24 cellular contexts compared by ENCODE assay signal in the genomic region with DNA sequence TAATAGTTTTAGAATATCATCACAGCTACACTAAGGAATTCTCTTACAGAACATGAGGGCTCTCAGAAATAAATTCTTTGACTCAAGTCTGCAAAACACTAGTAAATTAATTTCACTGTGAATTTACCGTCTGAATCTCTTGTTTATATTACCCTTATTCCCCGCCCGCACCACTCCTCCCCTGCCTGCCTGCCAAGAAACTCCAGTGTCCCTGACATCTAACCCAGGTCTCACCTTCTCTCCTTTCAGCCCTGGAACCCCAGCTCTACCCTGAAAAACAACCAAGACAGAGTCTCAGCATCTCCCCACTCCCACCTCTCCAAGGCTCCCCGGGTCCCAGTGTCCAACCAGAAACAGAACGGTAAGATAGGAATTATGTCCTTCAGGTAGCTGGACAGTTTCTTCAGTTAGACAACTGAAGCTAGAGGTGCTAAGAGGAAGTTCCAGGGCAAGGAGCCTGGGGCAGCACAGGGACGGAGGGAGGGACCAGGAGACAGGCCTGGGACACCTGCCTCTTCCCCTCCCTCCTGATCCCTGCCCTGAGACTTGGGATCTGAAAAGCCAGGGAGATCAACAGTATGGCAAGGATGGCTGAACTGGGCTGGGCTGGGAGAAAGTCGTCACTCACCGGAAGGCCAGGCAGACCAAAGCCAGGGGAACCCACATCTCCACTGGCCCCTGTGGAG. TPM values are rescaled to one million over a fixed set of nuclear protein-coding genes. Genes with fewer than 3 reads are reported as not detected.
DNase-seq lines count a peak whose midpoint lies in the region; ATAC-seq and TF ChIP-seq lines count a peak whose summit lies in the region.
"Had no signal": no experiment of that assay in that cellular context is flagged by ENCODE, and none has a peak within 500 bp of the region (broad histone marks: within the 10 kb centered on the region; RNA-seq: fewer than 3 reads in every experiment).

No MANE protein-coding gene starts in this region.

- no peaks in the 10 kb centered on the region for H4K20me1 ChIP-seq in smooth muscle cell (ENCODE audit: low read depth)

- H3K4me1 ChIP-seq in muscle layer of colon (ENCODE audit: insufficient read depth, low read length) (peaks cover 29% of the 10 kb centered on the region), smooth muscle cell (ENCODE audit: low read depth) (peaks cover 13% of the 10 kb centered on the region)

- no peak overlapping the region for H3K4me3 Mint-ChIP-seq in chondrocyte (ENCODE audit: unreplicated experiment)
- H3K4me3 Mint-ChIP-seq: neural crest cell had no signal

- no peak overlapping the region for H2AFZ ChIP-seq in smooth muscle cell (ENCODE audit: low read depth)

- TF ChIP-seq CTCF in chondrocyte (IDR thresholded peaks at IDR 0.05) (no peak), smooth muscle cell (IDR thresholded peaks at IDR 0.05; ENCODE audit: borderline replicate concordance, insufficient read depth, poor library complexity, severe bottlenecking) (no peak), coronary artery (IDR thresholded peaks at IDR 0.05) (no peak)

- no peaks in the 10 kb centered on the region for H3K9me3 ChIP-seq in muscle layer of colon (ENCODE audit: low read length)
- H3K9me3 ChIP-seq in smooth muscle cell (replicated peaks; ENCODE audit: low read depth): no peaks in the 10 kb centered on the region
- H3K9me3 ChIP-seq: BLaER1 treated with 17β-estradiol and CSF1 and Interleukin-3, amounts not matched to agents 10 nM and 100 nM; thoracic aorta had no signal

- peak overlapping the region; percentile 43 for H3K27ac Mint-ChIP-seq in chondrocyte (ENCODE audit: unreplicated experiment)
- H3K27ac Mint-ChIP-seq: activated naive CD4-positive, alpha-beta T cell treated with anti-CD3 and anti-CD28 coated beads, Interleukin-2, amount 50 U/mL, for 72 hours; progenitor cell of endocrine pancreas had no signal

- ATAC-seq in GM21515 (IDR thresholded peaks at IDR 0.05; ENCODE audit: unreplicated experiment): no peak
- ATAC-seq: activated naive CD4-positive, alpha-beta T cell treated with anti-CD3 and anti-CD28 coated beads, Interleukin-2, amount 50 U/mL, for 72 hours; SK-N-SH treated with all-trans-retinoic acid at 6 μM for 48 hours; stimulated activated naive CD8-positive, alpha-beta T cell treated with anti-CD3 and anti-CD28 coated beads, Interleukin-15, Interleukin-2, amounts not matched to agents 100 U/mL and 50 U/mL, for 24 hours had no signal

- no peaks in the 10 kb centered on the region for H3K27me3 Mint-ChIP-seq in chondrocyte (ENCODE audit: low read depth)

- H3F3A ChIP-seq in smooth muscle cell (ENCODE audit: low read depth): no peaks in the 10 kb centered on the region

- H3K9ac ChIP-seq in muscle layer of colon (ENCODE audit: low read length) (no peak overlapping the region), smooth muscle cell (ENCODE audit: low read depth) (no peak overlapping the region)
- H3K9ac ChIP-seq: BLaER1 treated with 17β-estradiol and CSF1 and Interleukin-3, amounts not matched to agents 10 nM and 100 nM; KMS-11 had no signal

- H3K36me3 ChIP-seq in muscle layer of colon (ENCODE audit: insufficient read depth, low read length) (peaks cover 40% of the 10 kb centered on the region), smooth muscle cell (ENCODE audit: low read depth) (peaks cover 4% of the 10 kb centered on the region)
- H3K36me3 ChIP-seq: BLaER1 treated with 17β-estradiol and CSF1 and Interleukin-3, amounts not matched to agents 10 nM and 100 nM had no signal

- DNase-seq in HT-29 (ENCODE audit: low spot score): peak; percentile 55
- DNase-seq in chondrocyte (ENCODE audit: low spot score): no peak
- no peak for DNase-seq in smooth muscle cell (lab: John Stamatoyannopoulos, UW; ENCODE audit: unreplicated experiment)
- DNase-seq in NCI-H2029 treated with DMSO at 0.1 percent for 48 hours (lab: John Stamatoyannopoulos, UW): no peak
- no peak for DNase-seq in coronary artery (ENCODE audit: low spot score)
- DNase-seq: activated CD4-positive, alpha-beta T cell treated with anti-CD3 and anti-CD28 coated beads for 4 hours; activated T-cell treated with anti-CD3 and anti-CD28 coated beads for 4 hours; anterior cingulate cortex; caudate nucleus; DMS79 treated with DMSO at 0.1 percent for 48 hours; dorsolateral prefrontal cortex; NCI-H146; stimulated activated naive CD8-positive, alpha-beta T cell treated with anti-CD3 and anti-CD28 coated beads, Interleukin-15, Interleukin-2, amounts not matched to agents 100 U/mL and 50 U/mL, for 24 hours had no signal

- no peaks in the 10 kb centered on the region for H3K27me3 ChIP-seq in muscle layer of colon (ENCODE audit: control insufficient read depth in 1 of 2, insufficient read depth in 2 of 2, low read length in 2 of 2)
- no peaks in the 10 kb centered on the region for H3K27me3 ChIP-seq in smooth muscle cell (ENCODE audit: low read depth)
- H3K27me3 ChIP-seq: BLaER1 treated with 17β-estradiol and CSF1 and Interleukin-3, amounts not matched to agents 10 nM and 100 nM; dorsolateral prefrontal cortex had no signal

- no peaks in the 10 kb centered on the region for H3K9me3 Mint-ChIP-seq in chondrocyte (ENCODE audit: low read depth)
- H3K9me3 Mint-ChIP-seq: activated naive CD4-positive, alpha-beta T cell treated with anti-CD3 and anti-CD28 coated beads, Interleukin-2, amount 50 U/mL, for 72 hours; neural crest cell had no signal

- no peak overlapping the region for H3K4me3 ChIP-seq in muscle layer of colon (ENCODE audit: low read depth in 1 of 2, low read length in 2 of 2)
- H3K4me3 ChIP-seq in smooth muscle cell: no peak overlapping the region
- H3K4me3 ChIP-seq in coronary artery: no peak overlapping the region
- H3K4me3 ChIP-seq: BLaER1 treated with 17β-estradiol and CSF1 and Interleukin-3, amounts not matched to agents 10 nM and 100 nM; dorsolateral prefrontal cortex; thoracic aorta had no signal

- H3K79me2 ChIP-seq in smooth muscle cell (ENCODE audit: low read depth): no peaks in the 10 kb centered on the region

- H3K36me3 Mint-ChIP-seq in chondrocyte (ENCODE audit: low read depth): peaks cover 39% of the 10 kb centered on the region
- H3K36me3 Mint-ChIP-seq: activated naive CD4-positive, alpha-beta T cell treated with anti-CD3 and anti-CD28 coated beads, Interleukin-2, amount 50 U/mL, for 72 hours had no signal

- peak overlapping the region; percentile 74 for H3K27ac ChIP-seq in muscle layer of colon (ENCODE audit: low read depth, low read length)
- peak overlapping the region; percentile 89 for H3K27ac ChIP-seq in smooth muscle cell (ENCODE audit: low read depth)
- H3K27ac ChIP-seq in coronary artery: no peak overlapping the region
- H3K27ac ChIP-seq: BLaER1 treated with 17β-estradiol and CSF1 and Interleukin-3, amounts not matched to agents 10 nM and 100 nM; dorsolateral prefrontal cortex; KMS-11; thoracic aorta had no signal

- H3K4me1 Mint-ChIP-seq in chondrocyte (ENCODE audit: low read depth): peaks cover 56% of the 10 kb centered on the region

- no peak overlapping the region for H3K4me2 ChIP-seq in smooth muscle cell
- H3K4me2 ChIP-seq: BLaER1 treated with 17β-estradiol and CSF1 and Interleukin-3, amounts not matched to agents 10 nM and 100 nM; KMS-11 had no signal

- 84% methylated on average over 8 of the region's 8 CpGs for WGBS in smooth muscle cell (ENCODE audit: low lambda C conversion rate)

RNA-seq across cellular contexts. Expression of gene COL16A1, which starts 15.4 kb away (rescaled TPM):
- total RNA-seq in HT-29 (2014; rRNA removed; shearing (Covaris generic)): 31.0 and 37.5 TPM in 2 replicates
- 230 to 272 TPM (median 262 TPM) in 3 replicates for total RNA-seq in chondrocyte
- 67.3 and 105 TPM in 2 replicates for total RNA-seq in smooth muscle cell
- polyA plus RNA-seq in smooth muscle cell: 126 and 152 TPM in 2 replicates
- total RNA-seq: OCI-LY7; T-helper 2 cell treated with Interferon-gamma antibody and Interleukin-4, amounts not matched to agents 100 ng/mL and 5 ng/mL, for 36 hours had no signal

RNA-seq across cellular contexts. Expression of gene PEF1, which starts 43.7 kb away (rescaled TPM):
- total RNA-seq in HT-29 (2014; rRNA removed; shearing (Covaris generic)): 114 and 119 TPM in 2 replicates
- total RNA-seq in chondrocyte (48.6 to 53.0 TPM (median 52.0 TPM) in 3 replicates), smooth muscle cell (61.4 and 89.3 TPM in 2 replicates)
- polyA plus RNA-seq in smooth muscle cell: 77.1 and 85.8 TPM in 2 replicates

Comparison
In these comparisons a context has a peak if more than half of its experiments do, and no peak if none do; other contexts are left out.
1. H3K27ac ChIP-seq: peak in muscle layer of colon (single experiment) and smooth muscle cell (single experiment); none in coronary artery (0 of 2).